22 cellular contexts compared by ENCODE assay signal in the genomic region with DNA sequence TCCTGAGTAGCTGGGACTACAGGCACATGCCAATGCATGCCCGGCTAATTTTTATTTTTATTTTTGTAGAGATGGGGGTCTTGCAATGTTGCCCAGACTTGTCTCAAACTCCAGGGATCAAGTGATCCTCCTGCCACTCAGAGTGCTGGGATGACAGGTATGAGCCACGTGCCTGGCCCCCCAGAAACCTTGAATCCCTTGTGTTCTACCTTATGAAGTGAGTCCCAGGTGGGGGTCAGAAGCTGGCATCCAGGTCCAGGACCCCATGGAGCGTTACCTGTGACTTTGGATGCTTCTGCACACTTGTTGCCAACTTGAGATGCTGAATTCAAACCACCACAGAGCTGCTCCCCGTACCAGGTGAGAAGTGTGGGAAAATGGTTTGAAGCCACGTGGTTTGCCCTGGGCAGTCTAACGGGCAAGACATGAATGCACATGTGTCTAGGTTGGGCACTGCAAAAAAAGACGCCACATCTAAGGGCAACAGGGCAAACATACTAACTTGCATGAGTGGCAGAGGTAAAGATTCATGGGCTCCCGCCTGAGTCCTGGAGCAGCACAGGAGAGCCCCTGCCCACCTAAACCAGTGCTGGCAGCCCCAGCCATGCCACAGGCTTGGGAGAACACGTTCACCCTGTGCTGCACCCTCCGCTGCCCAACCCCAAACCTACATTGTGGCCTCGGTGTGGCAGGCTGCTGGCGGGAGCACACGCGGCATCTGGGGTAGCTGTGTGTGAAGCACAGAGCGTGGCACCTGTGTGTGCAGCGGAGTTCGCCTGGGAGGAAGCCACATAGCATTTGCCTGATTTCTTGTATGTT.
"Had no signal": no experiment of that assay in that cellular context is flagged by ENCODE, and none has a peak within 500 bp of the region (broad histone marks: within the 10 kb centered on the region; RNA-seq: fewer than 3 reads in every experiment).

No MANE protein-coding gene starts in this region.

- ATAC-seq: heart left ventricle; naive thymus-derived CD8-positive, alpha-beta T cell; pancreas; right cardiac atrium; stimulated activated memory B cell treated with anti-CD40 and anti-IgM and Interleukin-4, amounts not matched to agents 10 μg/mL and 1 μg/mL and 100 μg/mL, for 72 hours; stimulated activated naive CD8-positive, alpha-beta T cell treated with anti-CD3 and anti-CD28 coated beads, Interleukin-15, amount 100 ng/mL, for 72 hours had no signal

- H3K4me3 ChIP-seq: heart left ventricle, left ventricle myocardium inferior, pancreas, prostate gland, smooth muscle cell, tibial nerve had no signal

- H3K4me2 ChIP-seq: smooth muscle cell had no signal

- H3K27ac ChIP-seq: heart left ventricle, left ventricle myocardium inferior, neutrophil, pancreas, prostate gland, tibial nerve had no signal

- H3K4me1 ChIP-seq: pancreas, tibial nerve had no signal

- H3K36me3 ChIP-seq: heart left ventricle, left ventricle myocardium inferior, neutrophil, pancreas, prostate gland, tibial nerve had no signal

- H3K9me3 ChIP-seq: heart left ventricle, left ventricle myocardium inferior, neutrophil, pancreas, prostate gland, tibial nerve had no signal

- H3K27me3 ChIP-seq: pancreas, tibial nerve had no signal

- DNase-seq: heart left ventricle; hypothalamus; immature natural killer cell; left ventricle myocardium inferior; occipital lobe; pancreas; posterior cingulate gyrus; retina; stimulated activated CD4-positive, alpha-beta T cell treated with anti-CD3 and anti-CD28 coated beads, Interleukin-1b, Interleukin-23, amount 100 ng/mL, for 48 hours; stimulated activated CD4-positive, alpha-beta T cell treated with anti-CD3 and anti-CD28 coated beads, Interleukin-2, amount 100 ng/mL, for 48 hours; stimulated activated CD4-positive, alpha-beta T cell treated with anti-CD3 and anti-CD28 coated beads, Interleukin-4, amount 100 ng/mL, for 4 hours; stimulated activated CD8-positive, alpha-beta memory T cell treated with anti-CD3 and anti-CD28 coated beads, Interleukin-4, amount 100 ng/mL, for 48 hours; stimulated activated naive CD4-positive, alpha-beta T cell treated with Interleukin-2 at 50 U/mL for 16 hours; stimulated activated naive CD8-positive, alpha-beta T cell treated with anti-CD3 and anti-CD28 coated beads, Interleukin-15, amount 100 ng/mL, for 72 hours; substantia nigra had no signal
